In the genomic region with DNA sequence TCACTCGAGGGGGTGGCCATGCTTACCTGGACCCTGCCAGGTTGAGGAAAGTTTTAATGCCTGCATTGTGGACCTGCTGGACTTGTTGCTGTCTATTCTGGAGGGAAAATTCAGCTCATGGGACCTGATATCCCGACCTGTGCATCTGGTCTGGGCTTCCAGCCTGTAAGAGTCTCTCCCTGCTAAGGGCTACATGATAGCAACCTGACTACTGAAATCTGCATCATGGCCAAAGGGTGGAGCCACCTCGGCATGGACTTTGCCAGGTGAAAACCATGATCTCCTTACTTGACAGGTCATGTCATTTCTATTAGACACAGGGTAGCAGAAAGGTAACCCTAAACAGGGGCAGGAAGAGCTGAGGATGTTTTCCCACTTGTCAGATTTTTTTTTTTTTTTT, we compare ENCODE assay signal across 20 cellular contexts.
"Had no signal": no experiment of that assay in that cellular context is flagged by ENCODE, and none has a peak within 500 bp of the region (broad histone marks: within the 10 kb centered on the region; RNA-seq: fewer than 3 reads in every experiment).

No MANE protein-coding gene starts in this region.

- H3K4me3 ChIP-seq: heart left ventricle, lung, neural progenitor cell, sigmoid colon, thoracic aorta, vagina had no signal

- H3K36me3 ChIP-seq: heart left ventricle, neural progenitor cell, sigmoid colon, thoracic aorta, vagina had no signal

- H3K27ac Mint-ChIP-seq: activated naive CD4-positive, alpha-beta T cell treated with anti-CD3 and anti-CD28 coated beads, Interleukin-2, amount 10 ng/mL, durations not matched to agents 7 days and 5 days; activated T-cell treated with anti-CD3 and anti-CD28 coated beads, Interleukin-2, amount 50 U/mL, for 72 hours; neural progenitor cell; type B pancreatic cell; WTC11 had no signal

- H3K9ac ChIP-seq: neural progenitor cell had no signal

- H3K4me3 Mint-ChIP-seq: activated naive CD4-positive, alpha-beta T cell treated with anti-CD3 and anti-CD28 coated beads, Interleukin-2, amount 10 ng/mL, durations not matched to agents 7 days and 5 days; activated T-cell treated with anti-CD3 and anti-CD28 coated beads, Interleukin-2, amount 50 U/mL, for 72 hours; naive thymus-derived CD8-positive, alpha-beta T cell; neural progenitor cell; type B pancreatic cell; WTC11 had no signal

- H3K9me3 ChIP-seq: thoracic aorta, vagina had no signal

- H3K9me3 Mint-ChIP-seq: activated naive CD4-positive, alpha-beta T cell treated with anti-CD3 and anti-CD28 coated beads, Interleukin-2, amount 10 ng/mL, durations not matched to agents 7 days and 5 days; naive thymus-derived CD8-positive, alpha-beta T cell; type B pancreatic cell had no signal

- ATAC-seq: activated T-cell treated with anti-CD3 and anti-CD28 coated beads, Interleukin-2, amount 50 U/mL, for 72 hours; heart left ventricle; left lobe of liver; naive thymus-derived CD8-positive, alpha-beta T cell; WTC11 had no signal

- H3K4me1 ChIP-seq: heart left ventricle, neural progenitor cell, sigmoid colon, vagina had no signal

- H3K4me2 ChIP-seq: neural progenitor cell had no signal

- DNase-seq: activated effector memory CD4-positive, alpha-beta T cell treated with anti-CD3 and anti-CD28 coated beads, Interleukin-2, amount 50 U/mL, for 16 hours; activated naive CD4-positive, alpha-beta T cell treated with anti-CD3 and anti-CD28 coated beads, Interleukin-2, amount 10 ng/mL, durations not matched to agents 7 days and 5 days; activated T-cell treated with anti-CD3 and anti-CD28 coated beads, Interleukin-2, amount 50 U/mL, for 72 hours; cerebellar nuclear complex; cortex of kidney; heart left ventricle; naive thymus-derived CD8-positive, alpha-beta T cell; sigmoid colon; stimulated activated CD4-positive, alpha-beta T cell treated with anti-CD3 and anti-CD28 coated beads, Interleukin-2, amount 100 ng/mL, for 48 hours; stimulated activated naive CD4-positive, alpha-beta T cell treated with Interleukin-2 at 50 U/mL for 16 hours; T-helper 9 cell had no signal

- FAIRE-seq: keratinocyte had no signal

- H3K36me3 Mint-ChIP-seq: activated naive CD4-positive, alpha-beta T cell treated with anti-CD3 and anti-CD28 coated beads, Interleukin-2, amount 10 ng/mL, durations not matched to agents 7 days and 5 days; neural progenitor cell; type B pancreatic cell; WTC11 had no signal

- H3K27me3 ChIP-seq: heart left ventricle, neural progenitor cell, vagina had no signal

- H3K27ac ChIP-seq: epithelial cell of prostate, heart left ventricle, neural progenitor cell, sigmoid colon, thoracic aorta, vagina had no signal

- H3K4me1 Mint-ChIP-seq: activated naive CD4-positive, alpha-beta T cell treated with anti-CD3 and anti-CD28 coated beads, Interleukin-2, amount 10 ng/mL, durations not matched to agents 7 days and 5 days; WTC11 had no signal

- H2AFZ ChIP-seq: neural progenitor cell had no signal
